ENCODE assay signal across 17 cellular contexts in genomic region chr4:118993329-118993728, GRCh38.
"Had no signal": no experiment of that assay in that cellular context is flagged by ENCODE, and none has a peak within 500 bp of the region (broad histone marks: within the 10 kb centered on the region; RNA-seq: fewer than 3 reads in every experiment).

No MANE protein-coding gene starts in this region.

- H3K36me3 ChIP-seq: breast epithelium, upper lobe of left lung had no signal

- H3K4me2 ChIP-seq: hepatocyte had no signal

- H3K27me3 ChIP-seq: breast epithelium, hepatocyte, upper lobe of left lung had no signal

- H3K27ac ChIP-seq: breast epithelium, epithelial cell of prostate, hepatocyte, skin epidermis, upper lobe of left lung had no signal

- H2AFZ ChIP-seq: hepatocyte had no signal

- H3K9me3 ChIP-seq: breast epithelium, upper lobe of left lung had no signal

- DNase-seq: activated CD4-positive, alpha-beta T cell treated with anti-CD3 and anti-CD28 coated beads, Interleukin-2, amount 50 U/mL, for 48 hours; activated CD4-positive, CD25-positive, alpha-beta regulatory T cell treated with anti-CD3 and anti-CD28 coated beads, Interleukin-2, amount 50 U/mL, for 72 hours; activated naive CD4-positive, alpha-beta T cell treated with anti-CD3 and anti-CD28 coated beads for 36 hours; activated naive CD8-positive, alpha-beta T cell treated with anti-CD3 and anti-CD28 coated beads, Interleukin-2, amount 50 U/mL, for 24 hours; aorta; cerebellar nuclear complex; dermis blood vessel endothelial cell; stimulated activated CD4-positive, alpha-beta T cell treated with anti-CD3 and anti-CD28 coated beads, Interleukin-15, amount 100 ng/mL, for 24 hours; stimulated activated CD4-positive, alpha-beta T cell treated with anti-CD3 and anti-CD28 coated beads, Interleukin-4, amount 100 ng/mL, for 1 hour; stimulated activated naive B cell treated with anti-CD40 and anti-IgM and Interleukin-4, amounts not matched to agents 10 μg/mL and 1 μg/mL and 100 μg/mL, for 72 hours; upper lobe of left lung had no signal

- ATAC-seq: activated naive CD8-positive, alpha-beta T cell treated with anti-CD3 and anti-CD28 coated beads, Interleukin-2, amount 50 U/mL, for 24 hours; activated T-helper 17 cell treated with anti-CD3 and anti-CD28 coated beads, Interleukin-2, amount 50 U/mL, for 72 hours; left lobe of liver; stimulated activated naive B cell treated with anti-CD40 and anti-IgM and Interleukin-4, amounts not matched to agents 10 μg/mL and 1 μg/mL and 100 μg/mL, for 72 hours had no signal

- H3K4me3 ChIP-seq: breast epithelium, hepatocyte, skin epidermis, upper lobe of left lung had no signal
